ENCODE assay signal across 11 cellular contexts in the genomic region with DNA sequence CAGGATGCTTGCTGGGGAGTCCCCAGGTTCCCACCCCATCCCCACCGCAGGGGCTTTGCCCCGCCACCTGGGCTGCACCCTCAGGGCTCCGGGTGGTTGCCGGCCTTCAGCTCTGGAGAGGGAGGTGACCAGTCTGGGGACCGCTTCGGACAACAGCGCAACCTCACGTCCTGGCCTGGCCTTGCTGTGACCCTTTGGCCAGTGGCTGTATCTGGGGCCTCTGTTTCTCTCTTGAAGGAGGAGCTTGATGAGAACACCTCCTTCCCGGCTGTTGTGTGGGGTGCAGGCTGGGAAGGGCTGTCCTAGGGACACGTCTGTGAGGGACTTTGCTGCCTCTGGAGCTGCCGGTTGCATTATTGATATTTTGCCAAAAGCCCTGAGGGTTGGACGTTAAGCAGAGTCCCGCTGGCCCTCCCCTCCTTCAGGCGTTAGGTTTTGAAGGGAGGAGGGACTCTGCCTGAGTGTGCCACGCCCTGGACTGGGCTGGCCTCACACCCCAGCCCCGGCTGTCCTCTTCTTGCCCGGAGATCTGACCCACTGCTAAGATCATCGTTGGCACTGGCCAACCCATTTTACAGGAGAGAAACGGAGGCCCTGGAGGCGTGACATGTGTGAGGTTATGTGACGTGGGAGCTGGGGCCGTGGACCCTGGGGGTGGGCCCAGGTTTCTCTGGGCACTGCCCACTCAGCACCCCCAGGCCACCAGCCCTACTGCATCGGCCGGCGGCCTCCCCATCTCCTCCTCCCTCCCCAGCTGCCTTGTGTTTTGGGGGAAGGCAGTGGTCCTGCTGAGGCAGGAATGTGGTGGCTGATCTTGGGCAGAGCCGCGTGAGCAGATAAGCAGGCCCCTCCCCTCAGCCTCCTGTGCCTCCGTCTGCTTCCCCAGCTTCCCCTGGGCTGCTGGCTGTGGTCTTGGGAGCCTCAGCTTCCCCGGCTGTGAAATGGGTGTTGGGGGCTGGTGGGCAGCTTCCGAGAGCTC. TPM values are rescaled to one million over a fixed set of nuclear protein-coding genes. Genes with fewer than 3 reads are reported as not detected.
DNase-seq lines count a peak whose midpoint lies in the region; ATAC-seq, FAIRE-seq and TF ChIP-seq lines count a peak whose summit lies in the region.
"Had no signal": no experiment of that assay in that cellular context is flagged by ENCODE, and none has a peak within 500 bp of the region (broad histone marks: within the 10 kb centered on the region; RNA-seq: fewer than 3 reads in every experiment).

No MANE protein-coding gene starts in this region.

- peak overlapping the region; percentile 65 for H3K9ac ChIP-seq in NT2/D1 (ENCODE audit: insufficient read length, low read depth)

- no peak for TF ChIP-seq CTCF in pancreas (IDR thresholded peaks at IDR 0.05)
- no peak for TF ChIP-seq CTCF in vagina (IDR thresholded peaks at IDR 0.05)

- H3K4me3 ChIP-seq in NT2/D1 (ENCODE audit: insufficient read length, low read depth) = no peak overlapping the region
- H3K4me3 ChIP-seq in pancreas = no peak overlapping the region
- H3K4me3 ChIP-seq in vagina = no peak overlapping the region

- H3K36me3 ChIP-seq in NT2/D1 (ENCODE audit: insufficient read depth, insufficient read length, low read length) = no peaks in the 10 kb centered on the region
- no peaks in the 10 kb centered on the region for H3K36me3 ChIP-seq in pancreas
- no peaks in the 10 kb centered on the region for H3K36me3 ChIP-seq in vagina

- peaks cover 45% of the 10 kb centered on the region for H3K4me1 ChIP-seq in NT2/D1 (ENCODE audit: insufficient read depth, insufficient read length)
- peaks cover 16 to 46% (median 21%) of the 10 kb centered on the region in 3 donors for H3K4me1 ChIP-seq in pancreas
- peaks cover under 1% of the 10 kb centered on the region for H3K4me1 ChIP-seq in vagina

- H3K27ac ChIP-seq in pancreas (no peak overlapping the region), vagina (no peak overlapping the region)

- peaks cover 14% of the 10 kb centered on the region for H3K27me3 ChIP-seq in NT2/D1 (ENCODE audit: insufficient read depth, insufficient read length)
- no peaks in the 10 kb centered on the region for H3K27me3 ChIP-seq in pancreas
- H3K27me3 ChIP-seq in vagina = no peaks in the 10 kb centered on the region

- intact Hi-C loops in left cardiac atrium (cut with DNase I) = no loop called here
- intact Hi-C loops in pancreas (cut with DNase I) = no loop called here
- intact Hi-C loops in vagina (cut with DNase I) = no loop called here
- intact Hi-C loops in posterior cingulate gyrus (cut with DNase I) = loop anchor here (5.0 kb wide), 1 partner anchor 51 kb away; no protein-coding TSS in a partner anchor

- TF ChIP-seq POLR2A in vagina (IDR thresholded peaks at IDR 0.05) = no peak

- H3K9me3 ChIP-seq in NT2/D1 (ENCODE audit: insufficient read depth, low read length) (no peaks in the 10 kb centered on the region), pancreas (no peaks in the 10 kb centered on the region), vagina (no peaks in the 10 kb centered on the region)

- WGBS in pancreas, 2 donors = 31 to 34% methylated on average over 27 to 30 of the region's 30 CpGs

- DNase-seq in EH (ENCODE audit: low read depth) = peak; percentile 39
- peak; percentile 76 for DNase-seq in NT2/D1 (ENCODE audit: low read depth, low spot score)
- DNase-seq in left cardiac atrium = peak; percentile 74
- DNase-seq in pancreas = peak in 2 of 6 donors; percentile 56 to 60
- no peak for DNase-seq in mucosa of gallbladder (ENCODE audit: low spot score)
- DNase-seq in vagina (ENCODE audit: extremely low spot score in 2 of 2) = no peak
- DNase-seq in posterior cingulate gyrus = no peak
- DNase-seq: activated effector memory CD4-positive, alpha-beta T cell treated with Interleukin-2 at 50 U/mL for 16 hours; naive thymus-derived CD8-positive, alpha-beta T cell; NCI-H187 had no signal

- no peak for FAIRE-seq in pancreas (lab: Jason Lieb, UNC)

- ATAC-seq in left cardiac atrium (peak; percentile 55 to 62), pancreas (peak; percentile 35 to 71 (median 55)), GM21576 (IDR thresholded peaks at IDR 0.05; ENCODE audit: unreplicated experiment) (no peak)
- ATAC-seq: naive thymus-derived CD8-positive, alpha-beta T cell had no signal

RNA-seq across cellular contexts. Expression of a gene that starts 8.5 kb away (rescaled TPM):
- total RNA-seq in left cardiac atrium (10 to 100 TPM in 1 of 2 donors, 1 to 10 TPM in 1; 7.0 to 11.5 TPM), pancreas (10 to 100 TPM; 14.2 to 20.4 (median 19.3) TPM), mucosa of gallbladder (72.0 TPM), vagina (1.7 TPM)
- 10 to 100 TPM in 1 of 2 donors, 1 to 10 TPM in 1; 3.6 to 22.5 TPM for polyA plus RNA-seq in pancreas

Comparison
In these comparisons a context has a peak if more than half of its experiments do, and no peak if none do; other contexts are left out.
1. DNase-seq: peak in EH (single experiment), NT2/D1 (single experiment) and left cardiac atrium (single experiment); none in mucosa of gallbladder (single experiment), vagina (0 of 2) and posterior cingulate gyrus (0 of 10).